In genomic region chr6:127406722-127407121, GRCh38 we compare ENCODE assay signal across 3 cellular contexts. TPM values are rescaled to one million over a fixed set of nuclear protein-coding genes. Genes with fewer than 3 reads are reported as not detected.
"Had no signal": no experiment of that assay in that cellular context is flagged by ENCODE, and none has a peak within 500 bp of the region (broad histone marks: within the 10 kb centered on the region; RNA-seq: fewer than 3 reads in every experiment).

No MANE protein-coding gene starts in this region.

RNA-seq across cellular contexts. Expression of gene KIAA0408, which starts 52.5 kb away (rescaled TPM):
- total RNA-seq: dermis microvascular lymphatic vessel endothelial cell, endothelial cell of umbilical vein, foreskin keratinocyte had no signal
- polyA plus RNA-seq: endothelial cell of umbilical vein, foreskin keratinocyte had no signal
